1 cellular context compared by ENCODE assay signal in genomic region chr6:32895006-32895345, GRCh38.
TF ChIP-seq lines count a peak whose summit lies in the region.

No MANE protein-coding gene starts in this region.

TF ChIP-seq in HepG2, 621 proteins besides CTCF, POLR2A, EP300 and RAD21 (continued from another document and continues in another):
- no peak for TF ChIP-seq ZBTB25 (CRISPR knock-in tag; IDR thresholded peaks at IDR 0.05)
- no peak for TF ChIP-seq ARID5B (CRISPR knock-in tag; IDR thresholded peaks at IDR 0.05)
- TF ChIP-seq CBX1 (IDR thresholded peaks at IDR 0.05; ENCODE audit: low read depth): no peak
- no peak for TF ChIP-seq ZNF589 (CRISPR knock-in tag; conservative IDR thresholded peaks at IDR 0.05)
- no peak for TF ChIP-seq MYPOP (CRISPR knock-in tag; IDR thresholded peaks at IDR 0.05)
- TF ChIP-seq ZBTB37 (CRISPR knock-in tag; IDR thresholded peaks at IDR 0.05): 0 out of 2 replicates have a peak, but pooled peaks have one; percentile 8
- no peak for TF ChIP-seq TEAD2 (CRISPR knock-in tag; IDR thresholded peaks at IDR 0.05)
- TF ChIP-seq MTF2 (CRISPR knock-in tag; IDR thresholded peaks at IDR 0.05; ENCODE audit: borderline replicate concordance): no peak
- no peak for TF ChIP-seq TIGD3 (CRISPR knock-in tag; IDR thresholded peaks at IDR 0.05; ENCODE audit: borderline replicate concordance)
- TF ChIP-seq FOXP4 (CRISPR knock-in tag; IDR thresholded peaks at IDR 0.05): no peak
- TF ChIP-seq TBL1XR1 (IDR thresholded peaks at IDR 0.05; ENCODE audit: borderline replicate concordance, low read length, partially characterized antibody): no peak
- no peak for TF ChIP-seq ZNF441 (CRISPR knock-in tag; IDR thresholded peaks at IDR 0.05; ENCODE audit: borderline replicate concordance)
- no peak for TF ChIP-seq ZNF460 (CRISPR knock-in tag; IDR thresholded peaks at IDR 0.05; ENCODE audit: borderline replicate concordance)
- no peak for TF ChIP-seq MAFG (CRISPR knock-in tag; IDR thresholded peaks at IDR 0.05)
- TF ChIP-seq ZIK1 (CRISPR knock-in tag; IDR thresholded peaks at IDR 0.05; ENCODE audit: borderline replicate concordance, low read depth): 0 out of 2 replicates have a peak, but pooled peaks have one; percentile 13
- TF ChIP-seq RBM22 (optimal IDR thresholded peaks at IDR 0.05; ENCODE audit: low read length): no peak
- no peak for TF ChIP-seq ZBTB42 (CRISPR knock-in tag; IDR thresholded peaks at IDR 0.05)
- 0 out of 2 replicates have a peak, but pooled peaks have one; percentile 7 for TF ChIP-seq ZNF253 (CRISPR knock-in tag; IDR thresholded peaks at IDR 0.05; ENCODE audit: borderline replicate concordance)
- TF ChIP-seq SMAD3 (CRISPR knock-in tag; IDR thresholded peaks at IDR 0.05): 0 out of 2 replicates have a peak, but pooled peaks have one; percentile 4
- no peak for TF ChIP-seq NFKBIZ (CRISPR knock-in tag; IDR thresholded peaks at IDR 0.05)
- TF ChIP-seq PRDM15 (CRISPR knock-in tag; IDR thresholded peaks at IDR 0.05): no peak
- no peak; the same call in 1 of the 2 replicates for TF ChIP-seq TARDBP (CRISPR knock-in tag; IDR thresholded peaks at IDR 0.05)
- TF ChIP-seq ETV5 (CRISPR knock-in tag; IDR thresholded peaks at IDR 0.05; ENCODE audit: borderline replicate concordance): no peak
- TF ChIP-seq E2F5 (CRISPR knock-in tag; conservative IDR thresholded peaks at IDR 0.05): no peak
- no peak for TF ChIP-seq ZSCAN21 (CRISPR knock-in tag; IDR thresholded peaks at IDR 0.05; ENCODE audit: borderline replicate concordance)
- no peak for TF ChIP-seq ZSCAN31 (CRISPR knock-in tag; IDR thresholded peaks at IDR 0.05; ENCODE audit: low read depth)
- TF ChIP-seq GRHL1 (CRISPR knock-in tag; conservative IDR thresholded peaks at IDR 0.05): no peak
- TF ChIP-seq IKZF4 (CRISPR knock-in tag; IDR thresholded peaks at IDR 0.05; ENCODE audit: borderline replicate concordance, low read depth, not compliant biosample characterization): peak; percentile 7
- TF ChIP-seq ZFY (CRISPR knock-in tag; IDR thresholded peaks at IDR 0.05): no peak
- TF ChIP-seq BORCS8-MEF2B (CRISPR knock-in tag; IDR thresholded peaks at IDR 0.05): 0 out of 2 replicates have a peak, but pooled peaks have one; percentile 4
- no peak for TF ChIP-seq ZNF432 (CRISPR knock-in tag; IDR thresholded peaks at IDR 0.05; ENCODE audit: borderline replicate concordance)
- TF ChIP-seq KLF12 (CRISPR knock-in tag; IDR thresholded peaks at IDR 0.05; ENCODE audit: borderline replicate concordance): no peak
- TF ChIP-seq THAP11 (CRISPR knock-in tag; IDR thresholded peaks at IDR 0.05): no peak
- no peak for TF ChIP-seq RBFOX2 (IDR thresholded peaks at IDR 0.05; ENCODE audit: low read depth, low read length)
- no peak for TF ChIP-seq ZNF563 (CRISPR knock-in tag; IDR thresholded peaks at IDR 0.05)
- 0 out of 2 replicates have a peak, but pooled peaks have one; percentile 29 for TF ChIP-seq KMT2A (CRISPR knock-in tag; IDR thresholded peaks at IDR 0.05)
- TF ChIP-seq ZSCAN29 (CRISPR knock-in tag; conservative IDR thresholded peaks at IDR 0.05): no peak
- no peak for TF ChIP-seq NFE2L1 (CRISPR knock-in tag; IDR thresholded peaks at IDR 0.05; ENCODE audit: borderline replicate concordance)
- TF ChIP-seq ZBTB8A (CRISPR knock-in tag; IDR thresholded peaks at IDR 0.05; ENCODE audit: borderline replicate concordance, low read depth): no peak
- TF ChIP-seq ZNF18 (CRISPR knock-in tag; IDR thresholded peaks at IDR 0.05; ENCODE audit: insufficient replicate concordance): no peak
- no peak for TF ChIP-seq FOXO1 (CRISPR knock-in tag; IDR thresholded peaks at IDR 0.05)
